In genomic region chr4:145735777-145736176, GRCh38 we compare ENCODE assay signal across 3 cellular contexts.
TF ChIP-seq lines count a peak whose summit lies in the region.

No MANE protein-coding gene starts in this region.

TF ChIP-seq in SK-N-SH, 30 proteins besides CTCF, POLR2A, EP300 and RAD21:
- TF ChIP-seq ZBTB33 (IDR thresholded peaks at IDR 0.05; ENCODE audit: borderline replicate concordance, low read depth) (no peak), FOXM1 (IDR thresholded peaks at IDR 0.05; ENCODE audit: low read depth) (no peak), TAF1 (IDR thresholded peaks at IDR 0.05; ENCODE audit: borderline replicate concordance, low read depth, low read length) (no peak), MAX (IDR thresholded peaks at IDR 0.05; ENCODE audit: low read depth) (no peak), NFIC (IDR thresholded peaks at IDR 0.05; ENCODE audit: borderline replicate concordance) (no peak), YY1 (IDR thresholded peaks at IDR 0.05; ENCODE audit: low read depth) (no peak), USF2 (IDR thresholded peaks at IDR 0.05; ENCODE audit: borderline replicate concordance, low read depth, low read length) (no peak), TCF12 (IDR thresholded peaks at IDR 0.05) (no peak), SMC3 (IDR thresholded peaks at IDR 0.05; ENCODE audit: low read depth, low read length) (no peak), FOSL2 (IDR thresholded peaks at IDR 0.05; ENCODE audit: borderline replicate concordance, low read depth) (no peak)
- TF ChIP-seq, protein P1, sequence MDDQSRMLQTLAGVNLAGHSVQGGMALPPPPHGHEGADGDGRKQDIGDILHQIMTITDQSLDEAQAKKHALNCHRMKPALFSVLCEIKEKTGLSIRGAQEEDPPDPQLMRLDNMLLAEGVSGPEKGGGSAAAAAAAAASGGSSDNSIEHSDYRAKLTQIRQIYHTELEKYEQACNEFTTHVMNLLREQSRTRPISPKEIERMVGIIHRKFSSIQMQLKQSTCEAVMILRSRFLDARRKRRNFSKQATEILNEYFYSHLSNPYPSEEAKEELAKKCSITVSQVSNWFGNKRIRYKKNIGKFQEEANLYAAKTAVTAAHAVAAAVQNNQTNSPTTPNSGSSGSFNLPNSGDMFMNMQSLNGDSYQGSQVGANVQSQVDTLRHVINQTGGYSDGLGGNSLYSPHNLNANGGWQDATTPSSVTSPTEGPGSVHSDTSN (IDR thresholded peaks at IDR 0.05), result no peak
- TF ChIP-seq, protein P2, sequence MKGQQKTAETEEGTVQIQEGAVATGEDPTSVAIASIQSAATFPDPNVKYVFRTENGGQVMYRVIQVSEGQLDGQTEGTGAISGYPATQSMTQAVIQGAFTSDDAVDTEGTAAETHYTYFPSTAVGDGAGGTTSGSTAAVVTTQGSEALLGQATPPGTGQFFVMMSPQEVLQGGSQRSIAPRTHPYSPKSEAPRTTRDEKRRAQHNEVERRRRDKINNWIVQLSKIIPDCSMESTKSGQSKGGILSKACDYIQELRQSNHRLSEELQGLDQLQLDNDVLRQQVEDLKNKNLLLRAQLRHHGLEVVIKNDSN (IDR thresholded peaks at IDR 0.05; ENCODE audit: borderline replicate concordance, low read depth), result no peak

TF ChIP-seq in SK-N-SH treated with all-trans-retinoic acid at 6 μM for 48 hours, 23 proteins besides CTCF, POLR2A, EP300 and RAD21:
- TF ChIP-seq OSR1 (CRISPR knock-in tag; IDR thresholded peaks at IDR 0.05), result no peak

TF ChIP-seq in H1, 55 proteins besides CTCF, POLR2A, EP300 and RAD21:
- TF ChIP-seq SIN3A (conservative IDR thresholded peaks at IDR 0.05 in 1 of 2, IDR thresholded peaks at IDR 0.05 in 1 of 2; ENCODE audit: low read depth in 1 of 2, low read length in 2 of 2), result no peak
- TF ChIP-seq BRCA1 (IDR thresholded peaks at IDR 0.05; ENCODE audit: low read depth, low read length), result no peak
- no peak for TF ChIP-seq GABPA (IDR thresholded peaks at IDR 0.05; ENCODE audit: borderline replicate concordance, insufficient read depth, low read length)
- TF ChIP-seq, protein P3, sequence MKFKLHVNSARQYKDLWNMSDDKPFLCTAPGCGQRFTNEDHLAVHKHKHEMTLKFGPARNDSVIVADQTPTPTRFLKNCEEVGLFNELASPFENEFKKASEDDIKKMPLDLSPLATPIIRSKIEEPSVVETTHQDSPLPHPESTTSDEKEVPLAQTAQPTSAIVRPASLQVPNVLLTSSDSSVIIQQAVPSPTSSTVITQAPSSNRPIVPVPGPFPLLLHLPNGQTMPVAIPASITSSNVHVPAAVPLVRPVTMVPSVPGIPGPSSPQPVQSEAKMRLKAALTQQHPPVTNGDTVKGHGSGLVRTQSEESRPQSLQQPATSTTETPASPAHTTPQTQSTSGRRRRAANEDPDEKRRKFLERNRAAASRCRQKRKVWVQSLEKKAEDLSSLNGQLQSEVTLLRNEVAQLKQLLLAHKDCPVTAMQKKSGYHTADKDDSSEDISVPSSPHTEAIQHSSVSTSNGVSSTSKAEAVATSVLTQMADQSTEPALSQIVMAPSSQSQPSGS (IDR thresholded peaks at IDR 0.05; ENCODE audit: low read length), result no peak
- no peak for TF ChIP-seq EGR1 (IDR thresholded peaks at IDR 0.05; ENCODE audit: borderline replicate concordance, low read depth, low read length)
- no peak for TF ChIP-seq SIRT6 (IDR thresholded peaks at IDR 0.05; ENCODE audit: low read length)
